8 cellular contexts compared by ENCODE assay signal in the genomic region with DNA sequence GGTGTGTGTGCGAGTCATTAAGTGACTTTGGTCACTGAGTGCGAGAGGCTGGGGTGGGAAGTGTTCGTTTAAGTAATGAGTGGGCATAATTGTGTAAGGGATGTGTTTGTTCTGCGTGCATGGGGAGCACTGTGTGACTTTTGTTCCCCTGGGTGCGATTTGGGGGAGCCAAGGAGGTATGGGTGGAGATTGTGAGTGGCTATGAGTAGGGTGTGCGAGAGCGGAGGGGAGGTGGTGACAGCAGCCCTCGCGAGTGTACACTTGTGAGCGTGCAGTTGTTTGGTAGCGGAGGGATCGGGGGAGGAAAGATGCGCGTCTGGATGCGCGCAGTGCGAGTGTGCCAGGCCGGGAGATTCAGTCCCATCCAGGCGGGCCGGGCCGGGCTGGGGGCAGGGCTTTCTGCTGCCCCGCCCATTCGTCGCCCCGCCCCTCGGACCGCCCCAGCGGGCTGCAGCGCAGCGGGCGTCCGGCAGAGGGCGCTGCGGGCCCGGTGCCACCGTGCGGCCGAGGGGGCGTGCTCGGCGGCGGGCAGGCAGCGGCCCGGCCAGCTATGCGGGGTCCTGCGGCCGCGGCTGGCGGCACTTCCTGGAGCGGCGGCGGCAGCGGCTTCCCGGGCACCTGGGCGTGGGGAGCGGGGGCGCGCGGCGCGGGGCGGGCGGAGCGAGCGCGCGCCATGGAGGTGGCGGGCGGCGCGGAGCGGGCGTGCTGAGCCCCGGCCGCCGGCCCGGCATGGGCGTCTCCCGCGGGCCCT.
DNase-seq lines count a peak whose midpoint lies in the region; ATAC-seq and TF ChIP-seq lines count a peak whose summit lies in the region.

Gene DGKZ (plus strand): TSS at position 578 of the 751 bp plus-strand sequence. CDS start 197 bp downstream, outside the sequence.

- DNase-seq in DMS53 (lab: John Stamatoyannopoulos, UW) (peak; percentile 88), RWPE1 (ENCODE audit: low spot score) (peak; percentile 94), fibroblast of pulmonary artery (ENCODE audit: low read depth) (peak; percentile 81)
- peak; percentile 86 for DNase-seq in activated T-helper 9 cell treated with anti-CD3 and anti-CD28 coated beads, Interleukin-2, amount 50 U/mL, for 16 hours (ENCODE audit: low read depth)

- H3K27me3 ChIP-seq in HUES6 (ENCODE audit: control insufficient read depth, insufficient read depth, low read length): peaks cover 12% of the 10 kb centered on the region

- no peaks in the 10 kb centered on the region for H3K9me3 ChIP-seq in HUES6 (ENCODE audit: control insufficient read depth, insufficient read depth, low read depth, low read length)

- TF ChIP-seq CTCF in RWPE1 (conservative IDR thresholded peaks at IDR 0.05; ENCODE audit: low read depth) (peak; percentile 97), fibroblast of pulmonary artery (IDR thresholded peaks at IDR 0.05; ENCODE audit: low read length, missing control alignments) (peak; percentile 19), nephron (IDR thresholded peaks at IDR 0.05; ENCODE audit: unreplicated experiment in 3 of 3) (peak; percentile 72 to 81 (median 74))

- no peaks in the 10 kb centered on the region for H3K9me3 Mint-ChIP-seq in nephron
- H3K9me3 Mint-ChIP-seq in stimulated activated naive CD8-positive, alpha-beta T cell treated with anti-CD3 and anti-CD28 coated beads, Interleukin-15, Interleukin-2, amounts not matched to agents 100 ng/mL and 50 ng/mL, for 24 hours: no peaks in the 10 kb centered on the region

- no peaks in the 10 kb centered on the region for H3K36me3 Mint-ChIP-seq in nephron (ENCODE audit: low read depth)
- peaks cover 7% of the 10 kb centered on the region for H3K36me3 Mint-ChIP-seq in stimulated activated naive CD8-positive, alpha-beta T cell treated with anti-CD3 and anti-CD28 coated beads, Interleukin-15, Interleukin-2, amounts not matched to agents 100 ng/mL and 50 ng/mL, for 24 hours (ENCODE audit: low read depth)

- peak; percentile 63 for ATAC-seq in GM21390 (IDR thresholded peaks at IDR 0.05; ENCODE audit: unreplicated experiment)

- peak within 1 kb of the TSS in 2 of 3 experiments; percentile 2 to 46 for H3K27ac Mint-ChIP-seq in nephron
- H3K27ac Mint-ChIP-seq in stimulated activated naive CD8-positive, alpha-beta T cell treated with anti-CD3 and anti-CD28 coated beads, Interleukin-15, Interleukin-2, amounts not matched to agents 100 ng/mL and 50 ng/mL, for 24 hours: peak within 1 kb of the TSS; percentile 95

- no peak within 1 kb of the TSS for H3K27ac ChIP-seq in HUES6 (ENCODE audit: low read depth, low read length)
- peak within 1 kb of the TSS; percentile 90 for H3K27ac ChIP-seq in RWPE1

- peak within 1 kb of the TSS; percentile 76 for H3K9ac ChIP-seq in HUES6 (ENCODE audit: low read length)

- no peaks in the 10 kb centered on the region for H3K36me3 ChIP-seq in HUES6 (ENCODE audit: control insufficient read depth, insufficient read depth, low read length)

- POLR2A ChIA-PET in RWPE1 (lab: Yijun Ruan, JAX; ENCODE audit: low non-redundant PET): no interaction called here

- CTCF ChIA-PET in RWPE1 (lab: Yijun Ruan, JAX): interaction anchor here (0.5 to 1.0 kb wide), 10 partner anchors 8 to 1609 kb away, joined by 3 to 6 read pairs (median 3); no protein-coding TSS in a partner anchor

- peak within 1 kb of the TSS; percentile 93 for H3K4me3 ChIP-seq in HUES6 (ENCODE audit: low read depth, low read length)
- H3K4me3 ChIP-seq in fibroblast of pulmonary artery (replicated peaks; ENCODE audit: low read depth, low read length): peak within 1 kb of the TSS; percentile 79

- peak within 1 kb of the TSS; percentile 85 to 92 (median 89) for H3K4me3 Mint-ChIP-seq in nephron
- H3K4me3 Mint-ChIP-seq in stimulated activated naive CD8-positive, alpha-beta T cell treated with anti-CD3 and anti-CD28 coated beads, Interleukin-15, Interleukin-2, amounts not matched to agents 100 ng/mL and 50 ng/mL, for 24 hours: peak within 1 kb of the TSS; percentile 93

- H3K4me1 ChIP-seq in HUES6 (ENCODE audit: control insufficient read depth, insufficient read depth, low read length): peaks cover 80% of the 10 kb centered on the region

- peaks cover 16% of the 10 kb centered on the region for H3K27me3 Mint-ChIP-seq in nephron (ENCODE audit: low read depth)
- no peaks in the 10 kb centered on the region for H3K27me3 Mint-ChIP-seq in stimulated activated naive CD8-positive, alpha-beta T cell treated with anti-CD3 and anti-CD28 coated beads, Interleukin-15, Interleukin-2, amounts not matched to agents 100 ng/mL and 50 ng/mL, for 24 hours

- peaks cover 60% of the 10 kb centered on the region for H3K4me1 Mint-ChIP-seq in nephron
- peaks cover 74% of the 10 kb centered on the region for H3K4me1 Mint-ChIP-seq in stimulated activated naive CD8-positive, alpha-beta T cell treated with anti-CD3 and anti-CD28 coated beads, Interleukin-15, Interleukin-2, amounts not matched to agents 100 ng/mL and 50 ng/mL, for 24 hours (ENCODE audit: low read depth)

Comparison
In these comparisons a context has a peak if more than half of its experiments do, and no peak if none do; other contexts are left out.
1. CTCF ChIP-seq: peak in every context shown above with its lines; median percentile 97 in RWPE1; 74 in nephron; 19 in fibroblast of pulmonary artery.